In the genomic region with DNA sequence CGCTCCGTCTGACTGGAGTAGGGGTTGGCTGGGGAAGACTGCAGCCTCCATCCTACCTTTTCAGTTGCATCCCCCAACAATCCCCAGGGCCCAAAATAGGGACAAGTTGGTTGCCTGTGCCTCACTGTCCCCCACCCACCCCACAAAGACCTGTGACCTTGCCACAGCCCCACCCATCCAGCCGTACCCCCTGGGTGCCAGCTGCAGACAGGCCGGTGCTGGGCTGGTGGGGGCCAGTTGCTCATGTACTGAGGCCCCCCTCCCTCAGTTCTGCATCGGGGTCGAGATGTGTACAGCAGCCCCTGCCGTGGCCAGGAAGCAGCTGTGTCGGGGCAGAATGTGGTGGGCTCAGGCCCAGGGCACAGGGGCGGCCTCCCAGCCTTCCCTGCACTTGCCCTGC, we compare ENCODE assay signal across 26 cellular contexts. TPM values are rescaled to one million over a fixed set of nuclear protein-coding genes. Genes with fewer than 3 reads are reported as not detected.
"Had no signal": no experiment of that assay in that cellular context is flagged by ENCODE, and none has a peak within 500 bp of the region (broad histone marks: within the 10 kb centered on the region; RNA-seq: fewer than 3 reads in every experiment).

No MANE protein-coding gene starts in this region.

- H3K27ac ChIP-seq: foreskin keratinocyte, parathyroid adenoma, suprapubic skin, tibial nerve had no signal

- H3K27ac Mint-ChIP-seq: activated CD4-positive, alpha-beta T cell treated with anti-CD3 and anti-CD28 coated beads, Interleukin-2, amount 10 ng/mL, durations not matched to agents 24 days and 14 days; activated CD8-positive, alpha-beta T cell treated with anti-CD3 and anti-CD28 coated beads for 36 hours; activated naive CD4-positive, alpha-beta T cell treated with anti-CD3 and anti-CD28 coated beads, Interleukin-2, amount 50 U/mL, for 72 hours; activated T-helper 17 cell treated with anti-CD3 and anti-CD28 coated beads, Interleukin-2, amount 50 U/mL, for 72 hours; dendritic cell treated with granulocyte-macrophage colony-stimulating factor and Interleukin-4, amounts not matched to agents 40 ng/mL and 50 ng/mL, for 4 days; stimulated activated naive B cell treated with anti-CD40 and anti-IgM and Interleukin-4, amounts not matched to agents 10 μg/mL and 1 μg/mL and 100 μg/mL, for 72 hours had no signal

- H3K36me3 Mint-ChIP-seq: naive thymus-derived CD8-positive, alpha-beta T cell had no signal

- H3K9me3 Mint-ChIP-seq: activated CD4-positive, alpha-beta T cell treated with anti-CD3 and anti-CD28 coated beads, Interleukin-2, amount 10 ng/mL, durations not matched to agents 24 days and 14 days; activated CD8-positive, alpha-beta T cell treated with anti-CD3 and anti-CD28 coated beads for 36 hours; activated naive CD4-positive, alpha-beta T cell treated with anti-CD3 and anti-CD28 coated beads, Interleukin-2, amount 50 U/mL, for 72 hours; activated T-cell treated with anti-CD3 and anti-CD28 coated beads, Interleukin-2, amount 50 U/mL, for 4 hours; activated T-helper 17 cell treated with anti-CD3 and anti-CD28 coated beads, Interleukin-2, amount 50 U/mL, for 72 hours; dendritic cell treated with granulocyte-macrophage colony-stimulating factor and Interleukin-4, amounts not matched to agents 40 ng/mL and 50 ng/mL, for 4 days; naive thymus-derived CD8-positive, alpha-beta T cell; neural crest cell; stimulated activated naive B cell treated with anti-CD40 and anti-IgM and Interleukin-4, amounts not matched to agents 10 μg/mL and 1 μg/mL and 100 μg/mL, for 72 hours had no signal

- H3K4me3 Mint-ChIP-seq: activated CD4-positive, alpha-beta T cell treated with anti-CD3 and anti-CD28 coated beads, Interleukin-2, amount 10 ng/mL, durations not matched to agents 24 days and 14 days; activated CD8-positive, alpha-beta T cell treated with anti-CD3 and anti-CD28 coated beads for 36 hours; activated T-cell treated with anti-CD3 and anti-CD28 coated beads, Interleukin-2, amount 50 U/mL, for 4 hours; activated T-helper 17 cell treated with anti-CD3 and anti-CD28 coated beads, Interleukin-2, amount 50 U/mL, for 72 hours; dendritic cell treated with granulocyte-macrophage colony-stimulating factor and Interleukin-4, amounts not matched to agents 40 ng/mL and 50 ng/mL, for 4 days; neural crest cell; stimulated activated naive B cell treated with anti-CD40 and anti-IgM and Interleukin-4, amounts not matched to agents 10 μg/mL and 1 μg/mL and 100 μg/mL, for 72 hours had no signal

- DNase-seq: activated CD4-positive, alpha-beta T cell treated with anti-CD3 and anti-CD28 coated beads, Interleukin-2, amount 10 ng/mL, durations not matched to agents 24 days and 14 days; activated CD4-positive, CD25-positive, alpha-beta regulatory T cell treated with anti-CD3 and anti-CD28 coated beads, Interleukin-2, amount 50 U/mL, for 72 hours; activated CD8-positive, alpha-beta T cell treated with anti-CD3 and anti-CD28 coated beads for 36 hours; activated T-cell treated with anti-CD3 and anti-CD28 coated beads, Interleukin-2, amount 50 U/mL, for 4 hours; effector CD4-positive, alpha-beta T cell; foreskin keratinocyte; islet precursor cell; left colon; mesenchymal stem cell; naive thymus-derived CD8-positive, alpha-beta T cell; occipital lobe; psoas muscle; stimulated activated CD4-positive, alpha-beta T cell treated with anti-CD3 and anti-CD28 coated beads, Interleukin-15, amount 100 ng/mL, for 24 hours; stimulated activated CD4-positive, alpha-beta T cell treated with anti-CD3 and anti-CD28 coated beads, Interleukin-2, amount 100 ng/mL, for 24 hours; stimulated activated naive B cell treated with anti-CD40 and anti-IgM and Interleukin-4, amounts not matched to agents 10 μg/mL and 1 μg/mL and 100 μg/mL, for 72 hours; stomach; T-helper 2 cell had no signal

- H3K4me1 Mint-ChIP-seq: activated CD4-positive, alpha-beta T cell treated with anti-CD3 and anti-CD28 coated beads, Interleukin-2, amount 10 ng/mL, durations not matched to agents 24 days and 14 days had no signal

RNA-seq across cellular contexts. Expression of gene LCNL1, which starts 0.4 kb away (rescaled TPM):
- total RNA-seq: activated CD4-positive, alpha-beta T cell treated with anti-CD3 and anti-CD28 coated beads, Interleukin-2, amount 10 ng/mL, durations not matched to agents 24 days and 14 days; activated CD8-positive, alpha-beta T cell treated with anti-CD3 and anti-CD28 coated beads for 36 hours; activated naive CD4-positive, alpha-beta T cell treated with anti-CD3 and anti-CD28 coated beads, Interleukin-2, amount 50 U/mL, for 72 hours; activated T-cell treated with anti-CD3 and anti-CD28 coated beads, Interleukin-2, amount 50 U/mL, for 4 hours; foreskin keratinocyte; glomerular endothelial cell; neural crest cell; stomach had no signal

RNA-seq across cellular contexts. Expression of gene PTGDS, which starts 5.9 kb away (rescaled TPM):
- total RNA-seq: activated CD4-positive, alpha-beta T cell treated with anti-CD3 and anti-CD28 coated beads, Interleukin-2, amount 10 ng/mL, durations not matched to agents 24 days and 14 days; activated CD8-positive, alpha-beta T cell treated with anti-CD3 and anti-CD28 coated beads for 36 hours; activated naive CD4-positive, alpha-beta T cell treated with anti-CD3 and anti-CD28 coated beads, Interleukin-2, amount 50 U/mL, for 72 hours; foreskin keratinocyte; glomerular endothelial cell; neural crest cell had no signal

RNA-seq across cellular contexts. Expression of gene CLIC3, which starts 13.2 kb away (rescaled TPM):
- total RNA-seq: activated CD4-positive, alpha-beta T cell treated with anti-CD3 and anti-CD28 coated beads, Interleukin-2, amount 10 ng/mL, durations not matched to agents 24 days and 14 days; activated CD8-positive, alpha-beta T cell treated with anti-CD3 and anti-CD28 coated beads for 36 hours; activated naive CD4-positive, alpha-beta T cell treated with anti-CD3 and anti-CD28 coated beads, Interleukin-2, amount 50 U/mL, for 72 hours; neural crest cell had no signal

RNA-seq across cellular contexts. Expression of gene LCN12, which starts 31.1 kb away (rescaled TPM):
- total RNA-seq: esophagus muscularis mucosa, foreskin keratinocyte, glomerular endothelial cell, occipital lobe had no signal
